ENCODE assay signal across 14 cellular contexts in the genomic region with DNA sequence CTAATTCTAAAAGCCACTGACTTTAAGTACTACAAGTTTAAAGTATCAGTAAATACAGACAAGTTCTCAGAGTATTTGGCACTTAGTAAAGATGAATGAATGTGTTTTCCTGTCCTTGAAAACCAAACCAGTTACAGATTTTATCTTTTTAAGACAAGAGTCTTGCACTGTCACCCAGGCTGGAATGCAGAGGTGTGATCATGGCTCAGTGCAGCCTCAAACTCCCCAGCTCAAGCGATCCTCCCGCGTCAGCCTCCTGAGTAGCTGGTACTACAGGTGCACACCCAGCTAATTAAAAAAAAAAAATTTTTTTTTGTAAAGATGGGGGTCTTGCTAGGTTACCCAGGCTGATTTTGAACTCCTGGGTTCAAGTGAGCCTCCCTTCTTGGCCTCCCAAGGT. TPM values are rescaled to one million over a fixed set of nuclear protein-coding genes. Genes with fewer than 3 reads are reported as not detected.
DNase-seq lines count a peak whose midpoint lies in the region; ATAC-seq and TF ChIP-seq lines count a peak whose summit lies in the region.
"Had no signal": no experiment of that assay in that cellular context is flagged by ENCODE, and none has a peak within 500 bp of the region (broad histone marks: within the 10 kb centered on the region; RNA-seq: fewer than 3 reads in every experiment).

No MANE protein-coding gene starts in this region.

- H3K4me3 ChIP-seq in Peyer's patch = no peak overlapping the region
- no peak overlapping the region for H3K4me3 ChIP-seq in dorsolateral prefrontal cortex
- H3K4me3 ChIP-seq in mucosa of rectum (ENCODE audit: low read length in 2 of 2) = no peak overlapping the region
- no peak overlapping the region for H3K4me3 ChIP-seq in aorta (ENCODE audit: low read length in 2 of 2)

- no peak overlapping the region for H3K27ac Mint-ChIP-seq in activated naive CD4-positive, alpha-beta T cell treated with anti-CD3 and anti-CD28 coated beads, Interleukin-2, amount 10 ng/mL, durations not matched to agents 7 days and 5 days

- peaks cover 25% of the 10 kb centered on the region for H3K36me3 Mint-ChIP-seq in activated naive CD4-positive, alpha-beta T cell treated with anti-CD3 and anti-CD28 coated beads, Interleukin-2, amount 10 ng/mL, durations not matched to agents 7 days and 5 days

- H3K9me3 ChIP-seq in Peyer's patch (no peaks in the 10 kb centered on the region), mucosa of rectum (ENCODE audit: control insufficient read depth in 2 of 2, low read length in 2 of 2) (no peaks in the 10 kb centered on the region), aorta (ENCODE audit: control insufficient read depth, low read length) (no peaks in the 10 kb centered on the region)
- H3K9me3 ChIP-seq: BE2C had no signal

- DNase-seq in Peyer's patch (no peak), dorsolateral prefrontal cortex (no peak), aorta (no peak), 8988T (no peak)
- no peak for DNase-seq in activated naive CD4-positive, alpha-beta T cell treated with anti-CD3 and anti-CD28 coated beads, Interleukin-2, amount 10 ng/mL, durations not matched to agents 7 days and 5 days
- DNase-seq: activated CD4-positive, CD25-positive, alpha-beta regulatory T cell; activated gamma-delta T cell treated with Interleukin-2 at 50 U/mL for 16 hours; BE2C; DMS153; NCI-H748 treated with DMSO at 0.1 percent for 48 hours; T-helper 1 cell had no signal

- intact Hi-C loops in dorsolateral prefrontal cortex (cut with DNase I) (no loop called here), aorta (cut with DNase I) (no loop called here)

- peaks cover 0 to 34% (median 3%) of the 10 kb centered on the region in 3 donors for H3K36me3 ChIP-seq in Peyer's patch
- H3K36me3 ChIP-seq in mucosa of rectum (ENCODE audit: control insufficient read depth in 2 of 2, insufficient read depth in 2 of 2, low read length in 2 of 2) = peaks cover 32 to 34% of the 10 kb centered on the region in 2 donors
- H3K36me3 ChIP-seq in aorta (ENCODE audit: control insufficient read depth in 1 of 2, insufficient read depth in 2 of 2, low read length in 1 of 2) = peaks cover 6 to 7% of the 10 kb centered on the region in 2 donors

- H3K9me3 Mint-ChIP-seq in activated naive CD4-positive, alpha-beta T cell treated with anti-CD3 and anti-CD28 coated beads, Interleukin-2, amount 10 ng/mL, durations not matched to agents 7 days and 5 days = no peaks in the 10 kb centered on the region

- WGBS in aorta, 2 donors = 33 to 80% methylated on average over 3 of the region's 3 CpGs

- H3K27ac ChIP-seq in Peyer's patch = peak overlapping the region; percentile 46 to 79 (median 68)
- peak overlapping the region in 33 of 59 donors; percentile 3 to 84 (median 44) for H3K27ac ChIP-seq in dorsolateral prefrontal cortex
- H3K27ac ChIP-seq in mucosa of rectum (ENCODE audit: low read depth in 2 of 2, low read length in 2 of 2) = peak overlapping the region; percentile 58 to 83
- H3K27ac ChIP-seq in temporal lobe (ENCODE audit: low read depth, low read length) = peak overlapping the region; percentile 56
- no peak overlapping the region for H3K27ac ChIP-seq in aorta (ENCODE audit: low read depth in 1 of 2, low read length in 2 of 2)

- H3K4me3 Mint-ChIP-seq in activated naive CD4-positive, alpha-beta T cell treated with anti-CD3 and anti-CD28 coated beads, Interleukin-2, amount 10 ng/mL, durations not matched to agents 7 days and 5 days = no peak overlapping the region

- H3K27me3 Mint-ChIP-seq in activated naive CD4-positive, alpha-beta T cell treated with anti-CD3 and anti-CD28 coated beads, Interleukin-2, amount 10 ng/mL, durations not matched to agents 7 days and 5 days = no peaks in the 10 kb centered on the region

- TF ChIP-seq POLR2A in Peyer's patch (IDR thresholded peaks at IDR 0.05) = no peak

- H3K27me3 ChIP-seq in Peyer's patch (no peaks in the 10 kb centered on the region), dorsolateral prefrontal cortex (no peaks in the 10 kb centered on the region), mucosa of rectum (ENCODE audit: control insufficient read depth in 2 of 2, insufficient read depth in 2 of 2, low read length in 2 of 2) (no peaks in the 10 kb centered on the region), aorta (ENCODE audit: control insufficient read depth in 1 of 2, insufficient read depth in 2 of 2, low read length in 1 of 2) (no peaks in the 10 kb centered on the region)
- H3K27me3 ChIP-seq: BE2C had no signal

- TF ChIP-seq CTCF in Peyer's patch (IDR thresholded peaks at IDR 0.05) (no peak), dorsolateral prefrontal cortex (IDR thresholded peaks at IDR 0.05 in 54 of 56, conservative IDR thresholded peaks at IDR 0.05 in 2 of 56; ENCODE audit: low read depth in 1 of 56, partially characterized antibody in 56 of 56) (no peak)

- H3K4me1 ChIP-seq in Peyer's patch (peaks cover 0 to 6% (median 0%) of the 10 kb centered on the region in 4 donors), mucosa of rectum (ENCODE audit: control insufficient read depth in 2 of 2, insufficient read depth in 2 of 2, low read length in 2 of 2) (peaks cover 0 to 9% of the 10 kb centered on the region in 2 donors), aorta (ENCODE audit: control insufficient read depth in 1 of 2, insufficient read depth in 2 of 2, low read length in 2 of 2) (no peaks in the 10 kb centered on the region)

- peaks cover under 1% of the 10 kb centered on the region for H3K4me1 Mint-ChIP-seq in activated naive CD4-positive, alpha-beta T cell treated with anti-CD3 and anti-CD28 coated beads, Interleukin-2, amount 10 ng/mL, durations not matched to agents 7 days and 5 days

- peak overlapping the region in 1 of 2 donors; percentile 1 for H3K9ac ChIP-seq in mucosa of rectum (ENCODE audit: low read depth in 1 of 2, low read length in 2 of 2)

- CTCF ChIA-PET in activated naive CD4-positive, alpha-beta T cell treated with anti-CD3 and anti-CD28 coated beads, Interleukin-2, amount 10 ng/mL, durations not matched to agents 7 days and 5 days (lab: Charles Lee) = no interaction called here

- ATAC-seq in aorta (ENCODE audit: low FRiP score) = no peak
- no peak for ATAC-seq in HG03196 (IDR thresholded peaks at IDR 0.05; ENCODE audit: unreplicated experiment)

RNA-seq across cellular contexts. Expression of gene RPS7, which starts 9.5 kb away (rescaled TPM):
- total RNA-seq in Peyer's patch (1,000 to 10,000 TPM in 3 of 4 donors, 100 to 1,000 TPM in 1; 855 to 2,886 (median 1,081) TPM), dorsolateral prefrontal cortex (100 to 1,000 TPM; 295 to 533 (median 396) TPM), temporal lobe (602 TPM), aorta (100 to 1,000 TPM; 840 to 917 TPM)
- polyA plus RNA-seq in aorta = 1,000 to 10,000 TPM; 1,928 to 3,519 TPM

RNA-seq across cellular contexts. Expression of gene COLEC11, which starts 10.3 kb away (rescaled TPM):
- total RNA-seq in Peyer's patch (1 to 10 TPM in 2 of 4 donors, under 1 TPM in 1, not detected in 1; 0.70 to 5.8 (median 1.1) TPM), dorsolateral prefrontal cortex (1 to 10 TPM in 100 of 120 experiments, under 1 TPM in 15, not detected in 5; 0.49 to 9.5 (median 1.8) TPM), temporal lobe (0.25 TPM), aorta (1 to 10 TPM; 1.4 to 1.7 TPM)
- 10 to 100 TPM; 31.3 to 33.2 TPM for polyA plus RNA-seq in aorta

RNA-seq across cellular contexts. Expression of gene RNASEH1, which starts 26.5 kb away (rescaled TPM):
- total RNA-seq in Peyer's patch = 10 to 100 TPM in 3 of 4 donors, 1 to 10 TPM in 1; 8.2 to 42.9 (median 14.8) TPM
- 10 to 100 TPM; 11.4 to 33.7 (median 23.1) TPM for total RNA-seq in dorsolateral prefrontal cortex
- total RNA-seq in temporal lobe = 22.1 TPM
- total RNA-seq in aorta = 10 to 100 TPM; 19.9 to 20.1 TPM
- polyA plus RNA-seq in aorta = 10 to 100 TPM; 11.0 to 19.5 TPM

Comparison
In these comparisons a context has a peak if more than half of its experiments do, and no peak if none do; other contexts are left out.
1. H3K27ac ChIP-seq: peak in Peyer's patch (4 of 4), dorsolateral prefrontal cortex (33 of 59), mucosa of rectum (2 of 2) and temporal lobe (single experiment); none in aorta (0 of 2).